27 cellular contexts compared by ENCODE assay signal in the genomic region with DNA sequence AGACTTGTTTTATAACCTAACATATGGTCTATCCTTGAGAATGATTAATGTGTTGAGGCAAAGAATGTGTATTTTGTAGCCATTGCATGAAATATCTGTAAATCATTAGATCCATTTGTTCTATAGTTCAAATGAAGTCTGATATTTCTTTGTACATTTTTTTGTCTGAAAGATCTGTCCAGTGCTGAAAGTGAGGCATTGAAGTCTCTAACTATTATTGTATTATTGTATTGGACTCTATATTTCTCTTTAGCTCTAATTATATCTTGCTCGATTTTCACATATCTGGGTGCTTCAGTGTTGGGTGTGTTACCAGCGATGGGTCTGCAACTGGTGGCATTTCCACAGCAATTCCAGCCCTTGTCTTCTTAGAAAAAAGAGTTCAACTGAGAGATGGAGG.
A peak's percentile ranks its signal among the peaks of the same experiment; 100 is the strongest.
DNase-seq lines count a peak whose midpoint lies in the region; ATAC-seq, FAIRE-seq and TF ChIP-seq lines count a peak whose summit lies in the region.
"Had no signal": no experiment of that assay in that cellular context is flagged by ENCODE, and none has a peak within 500 bp of the region (broad histone marks: within the 10 kb centered on the region; RNA-seq: fewer than 3 reads in every experiment).

No MANE protein-coding gene starts in this region.

- H3K27ac Mint-ChIP-seq in astrocyte (ENCODE audit: unreplicated experiment), result no peak overlapping the region
- H3K27ac Mint-ChIP-seq: CD4-positive, alpha-beta memory T cell; CD4-positive, CD25-positive, alpha-beta regulatory T cell had no signal

- no peak overlapping the region for H3K4me3 Mint-ChIP-seq in astrocyte (ENCODE audit: unreplicated experiment)
- H3K4me3 Mint-ChIP-seq: CD14-positive monocyte; CD4-positive, alpha-beta memory T cell; CD4-positive, CD25-positive, alpha-beta regulatory T cell; CD8-positive, alpha-beta memory T cell had no signal

- TF ChIP-seq RAD21 in liver (IDR thresholded peaks at IDR 0.05) (no peak), HepG2 (CRISPR knock-in tag; IDR thresholded peaks at IDR 0.05) (no peak)

- no peaks in the 10 kb centered on the region for H3K27me3 Mint-ChIP-seq in astrocyte (ENCODE audit: low read depth, unreplicated experiment)
- H3K27me3 Mint-ChIP-seq: CD4-positive, alpha-beta memory T cell; CD4-positive, CD25-positive, alpha-beta regulatory T cell had no signal

- H3K9me3 ChIP-seq in liver (ENCODE audit: control insufficient read depth in 4 of 4, low read length in 3 of 4) (no peaks in the 10 kb centered on the region), HepG2 (ENCODE audit: low read length) (no peaks in the 10 kb centered on the region), HEK293 (ENCODE audit: control insufficient read depth, insufficient read depth, low read depth, low read length) (no peaks in the 10 kb centered on the region), astrocyte (ENCODE audit: insufficient read depth, low read depth, low read length) (no peaks in the 10 kb centered on the region)
- H3K9me3 ChIP-seq: BE2C, BLaER1 had no signal

- no peak for TF ChIP-seq EP300 in HepG2 (IDR thresholded peaks at IDR 0.05; ENCODE audit: low read depth in 2 of 2, low read length in 2 of 2)
- TF ChIP-seq EP300 in HepG2 (CRISPR knock-in tag; IDR thresholded peaks at IDR 0.05; ENCODE audit: borderline replicate concordance), result no peak

- no peaks in the 10 kb centered on the region for H3K4me1 Mint-ChIP-seq in astrocyte (ENCODE audit: low read depth, unreplicated experiment)
- H3K4me1 Mint-ChIP-seq: CD14-positive monocyte; CD8-positive, alpha-beta memory T cell had no signal

- H3K79me2 ChIP-seq in HepG2 (ENCODE audit: insufficient read depth, low read length) (no peaks in the 10 kb centered on the region), astrocyte (ENCODE audit: insufficient read depth, low read length) (no peaks in the 10 kb centered on the region)

- H2AFZ ChIP-seq in HepG2 (ENCODE audit: low read length), result no peak overlapping the region
- H2AFZ ChIP-seq in astrocyte (ENCODE audit: low read depth, low read length), result no peak overlapping the region

- no peak for TF ChIP-seq POLR2A in HepG2 (IDR thresholded peaks at IDR 0.05; ENCODE audit: insufficient read depth in 1 of 2, low read depth in 2 of 2, low read length in 2 of 2)

- H3K27ac ChIP-seq in liver (ENCODE audit: low read depth in 1 of 2, low read length in 2 of 2) (no peak overlapping the region), HepG2 (ENCODE audit: extremely low read length, insufficient read depth, low read length) (no peak overlapping the region), HEK293 (ENCODE audit: extremely low read depth, low read depth, low read length) (no peak overlapping the region), astrocyte (ENCODE audit: low read depth, low read length) (no peak overlapping the region)
- H3K27ac ChIP-seq: 22Rv1, BLaER1 had no signal

- H3K4me2 ChIP-seq in HepG2 (ENCODE audit: low read depth, low read length) (no peak overlapping the region), astrocyte (ENCODE audit: low read length) (no peak overlapping the region)
- H3K4me2 ChIP-seq: BLaER1 had no signal

- DNase-seq in HepG2 (ENCODE audit: low spot score) (no peak), astrocyte (ENCODE audit: low read depth) (no peak), NCI-H82 treated with DMSO at 0.1 percent for 48 hours (lab: John Stamatoyannopoulos, UW; ENCODE audit: unreplicated experiment) (no peak), RPMI8226 (no peak)
- DNase-seq in activated T-cell treated with anti-CD3 and anti-CD28 coated beads, Interleukin-2, amount 50 U/mL, for 1 hour, result no peak
- DNase-seq: ACHN; BE2C; C1 segment of cervical spinal cord; CD4-positive, alpha-beta memory T cell; CD4-positive, CD25-positive, alpha-beta regulatory T cell; CD8-positive, alpha-beta memory T cell; COR-L47; DMS 273 treated with DMSO at 0.1 percent for 48 hours; DMS153; DMS53; DMS79; DND-41; EL; GDM1 had no signal

- FAIRE-seq in HepG2 (lab: Jason Lieb, UNC), result no peak
- peak; percentile 67 for FAIRE-seq in astrocyte (lab: Jason Lieb, UNC)
- FAIRE-seq: GM12878, GM12892, GM18507 had no signal

- WGBS in liver, result 63% methylated on average over 2 of the region's 2 CpGs
- WGBS in HepG2 (ENCODE audit: low lambda C conversion rate), result 49% methylated on average over 2 of the region's 2 CpGs

- H3K4me3 ChIP-seq in liver (ENCODE audit: low read depth in 1 of 3, low read length in 3 of 3) (no peak overlapping the region), HepG2 (replicated peaks in 1 of 3; ENCODE audit: insufficient read depth in 1 of 3, low read depth in 2 of 3, low read length in 3 of 3) (no peak overlapping the region), HEK293 (ENCODE audit: low read depth, low read length) (no peak overlapping the region), astrocyte (ENCODE audit: insufficient read depth, low read depth, low read length) (no peak overlapping the region)
- H3K4me3 ChIP-seq: BLaER1, GM12878 had no signal

- no peaks in the 10 kb centered on the region for H3K9me3 Mint-ChIP-seq in astrocyte (ENCODE audit: unreplicated experiment)
- H3K9me3 Mint-ChIP-seq: CD4-positive, alpha-beta memory T cell; CD4-positive, CD25-positive, alpha-beta regulatory T cell; CD8-positive, alpha-beta memory T cell had no signal

- no peak for ATAC-seq in HepG2
- ATAC-seq: GM12878 had no signal

- no peaks in the 10 kb centered on the region for H4K20me1 ChIP-seq in HepG2 (ENCODE audit: insufficient read depth, low read length)
- H4K20me1 ChIP-seq in astrocyte (ENCODE audit: insufficient read depth, low read length), result no peaks in the 10 kb centered on the region
- H4K20me1 ChIP-seq: BLaER1 had no signal

- no TSS peak for BruUV-seq in HepG2 (replicated peaks; lab: Mats Ljungman, UMichigan)

- in situ Hi-C loops in HepG2 (cut with HindIII; ENCODE audit: extremely low pct_ligation_motif_present, low pct_unique_long_range_greater_than_20kb), result no loop called here

- TF ChIP-seq CTCF in liver (IDR thresholded peaks at IDR 0.05; ENCODE audit: low read depth, low read length, missing input control) (no peak), HepG2 (CRISPR knock-in tag; IDR thresholded peaks at IDR 0.05) (no peak), HEK293 (tag by site-specific recombination; IDR thresholded peaks at IDR 0.05) (no peak), astrocyte (IDR thresholded peaks at IDR 0.05; ENCODE audit: insufficient read depth, low read depth, low read length) (no peak)

- intact Hi-C loops in HepG2 (cut with micrococcal nuclease; ENCODE audit: unreplicated experiment), result no loop called here

- CTCF ChIA-PET in HepG2 (lab: Yijun Ruan, JAX; ENCODE audit: low intra/inter-chr PET ratio, low total read pairs) (no interaction called here), HEK293 (lab: Yijun Ruan, JAX) (no interaction called here)

- H3K4me1 ChIP-seq in liver (ENCODE audit: control insufficient read depth in 4 of 4, insufficient read depth in 4 of 4, low read length in 3 of 4) (no peaks in the 10 kb centered on the region), HepG2 (ENCODE audit: insufficient read depth, low read length) (no peaks in the 10 kb centered on the region), HEK293 (ENCODE audit: control insufficient read depth, insufficient read depth, low read length) (0 out of 2 replicates have a peak, but pooled peaks cover 2% of the 10 kb centered on the region), astrocyte (ENCODE audit: insufficient read depth, low read length) (no peaks in the 10 kb centered on the region)
- H3K4me1 ChIP-seq: BE2C, BLaER1 had no signal

- POLR2A ChIA-PET in HepG2 (lab: Yijun Ruan, JAX) (no interaction called here), HEK293 (lab: Yijun Ruan, JAX) (no interaction called here)

- H3K36me3 ChIP-seq in liver (ENCODE audit: control insufficient read depth in 4 of 4, insufficient read depth in 3 of 4, low read depth in 1 of 4, low read length in 3 of 4) (no peaks in the 10 kb centered on the region), HepG2 (replicated peaks in 1 of 2; ENCODE audit: control insufficient read depth in 1 of 2, insufficient read depth in 2 of 2, low read length in 2 of 2) (no peaks in the 10 kb centered on the region), HEK293 (ENCODE audit: control insufficient read depth in 2 of 2, insufficient read depth in 1 of 2, low read length in 2 of 2) (no peaks in the 10 kb centered on the region), astrocyte (ENCODE audit: insufficient read depth, low read length) (no peaks in the 10 kb centered on the region)
- H3K36me3 ChIP-seq: BE2C, BLaER1 had no signal

- H3K27me3 ChIP-seq in liver (ENCODE audit: control insufficient read depth in 4 of 4, insufficient read depth in 4 of 4, low read length in 3 of 4) (peaks cover 0 to 3% (median under 1%) of the 10 kb centered on the region in 4 donors), HepG2 (ENCODE audit: control insufficient read depth in 1 of 2, insufficient read depth in 2 of 2, low read length in 2 of 2) (no peaks in the 10 kb centered on the region), astrocyte (ENCODE audit: insufficient read depth, low read length) (no peaks in the 10 kb centered on the region)
- H3K27me3 ChIP-seq: BE2C had no signal

- H3K9ac ChIP-seq in liver (ENCODE audit: low read depth in 1 of 2, low read length in 2 of 2), result no peak overlapping the region
- H3K9ac ChIP-seq in HepG2 (ENCODE audit: insufficient read depth, low read depth, low read length), result no peak overlapping the region
- H3K9ac ChIP-seq in astrocyte (ENCODE audit: low read length), result no peak overlapping the region
- H3K9ac ChIP-seq: BLaER1 had no signal

- H3K36me3 Mint-ChIP-seq in astrocyte (ENCODE audit: low read depth, unreplicated experiment), result no peaks in the 10 kb centered on the region
- H3K36me3 Mint-ChIP-seq: CD14-positive monocyte; CD4-positive, alpha-beta memory T cell; CD4-positive, CD25-positive, alpha-beta regulatory T cell; CD8-positive, alpha-beta memory T cell had no signal

TF ChIP-seq in liver, 16 proteins besides CTCF, POLR2A, EP300 and RAD21 (continues in another document):
- no peak for TF ChIP-seq ATF3 (IDR thresholded peaks at IDR 0.05)

TF ChIP-seq in HepG2, 621 proteins besides CTCF, POLR2A, EP300 and RAD21 (continues in another document):
- no peak for TF ChIP-seq MTF2 (CRISPR knock-in tag; IDR thresholded peaks at IDR 0.05; ENCODE audit: borderline replicate concordance)
- no peak for TF ChIP-seq ZSCAN20 (CRISPR knock-in tag; IDR thresholded peaks at IDR 0.05; ENCODE audit: borderline replicate concordance)
- TF ChIP-seq SOX5 (CRISPR knock-in tag; IDR thresholded peaks at IDR 0.05; ENCODE audit: borderline replicate concordance), result no peak
- TF ChIP-seq ZNF10 (CRISPR knock-in tag; IDR thresholded peaks at IDR 0.05; ENCODE audit: borderline replicate concordance, low read depth), result no peak
- no peak for TF ChIP-seq MED13 (CRISPR knock-in tag; IDR thresholded peaks at IDR 0.05)

TF ChIP-seq in HEK293, 187 proteins besides CTCF, POLR2A, EP300 and RAD21 (continues in another document):
- TF ChIP-seq KLF16 (tag by site-specific recombination; IDR thresholded peaks at IDR 0.05) (no peak), ZBTB1 (tag by site-specific recombination; IDR thresholded peaks at IDR 0.05) (no peak)
